Comparison of ENCODE assay signal across 9 cellular contexts in the genomic region with DNA sequence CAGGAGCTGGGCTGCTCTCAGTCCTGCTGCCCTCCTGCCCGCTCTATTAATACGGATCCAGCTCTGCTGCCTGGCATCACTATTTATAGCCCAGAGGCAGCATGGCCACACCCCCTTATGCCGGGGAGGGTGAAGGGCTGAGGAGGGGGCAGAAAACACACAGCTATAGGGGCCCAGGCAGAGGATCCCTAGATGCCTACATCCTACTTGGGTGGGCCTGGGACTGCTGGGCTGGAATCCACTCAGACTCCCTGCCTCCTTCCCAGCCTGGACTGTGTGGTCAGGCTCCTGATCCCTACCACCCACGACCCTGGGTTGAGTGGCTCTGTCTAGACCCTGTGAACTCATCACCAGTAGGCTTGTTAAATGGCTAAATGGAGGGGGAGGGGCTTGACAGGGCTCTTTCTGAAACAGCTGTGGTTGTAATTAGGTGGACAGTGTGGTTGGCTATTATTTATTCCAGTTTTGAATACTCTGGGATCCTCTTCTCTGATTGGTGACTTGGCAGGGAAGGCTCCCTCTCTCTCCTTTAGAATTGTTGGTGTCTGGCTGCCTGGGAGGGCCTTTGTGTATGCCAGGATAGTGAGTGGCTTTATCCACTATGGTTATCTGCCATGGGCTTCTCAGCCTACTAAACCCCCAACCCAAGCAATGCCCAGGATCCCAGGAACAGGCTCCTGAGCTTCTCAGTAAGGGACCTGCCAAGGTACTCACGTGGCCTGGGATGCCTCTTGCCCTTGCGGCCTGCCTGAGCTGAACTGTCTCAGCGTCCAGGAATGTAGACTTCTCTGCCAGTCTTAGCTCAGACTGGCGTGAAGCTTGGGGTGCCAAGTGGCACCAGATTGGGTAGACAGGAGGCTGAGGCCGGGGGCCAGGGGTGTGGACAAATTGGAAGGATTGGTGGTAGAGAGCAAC. TPM values are rescaled to one million over a fixed set of nuclear protein-coding genes. Genes with fewer than 3 reads are reported as not detected.
DNase-seq lines count a peak whose midpoint lies in the region; ATAC-seq and TF ChIP-seq lines count a peak whose summit lies in the region.
"Had no signal": no experiment of that assay in that cellular context is flagged by ENCODE, and none has a peak within 500 bp of the region (broad histone marks: within the 10 kb centered on the region; RNA-seq: fewer than 3 reads in every experiment).

No MANE protein-coding gene starts in this region.

- no peak overlapping the region for H3K18ac ChIP-seq in mesendoderm (ENCODE audit: low read length)

- no peak for ATAC-seq in CD8-positive, alpha-beta T cell
- ATAC-seq: left colon had no signal

- H3K9me3 Mint-ChIP-seq in activated CD4-positive, alpha-beta T cell treated with anti-CD3 and anti-CD28 coated beads, Interleukin-2, amount 10 ng/mL, durations not matched to agents 24 days and 14 days = no peaks in the 10 kb centered on the region
- no peaks in the 10 kb centered on the region for H3K9me3 Mint-ChIP-seq in CD8-positive, alpha-beta T cell

- no peak overlapping the region for H3K4me3 ChIP-seq in mesendoderm (ENCODE audit: low read length)
- H3K4me3 ChIP-seq in CD8-positive, alpha-beta T cell (ENCODE audit: low read depth, low read length) = no peak overlapping the region

- H3K4me1 Mint-ChIP-seq in activated CD4-positive, alpha-beta T cell treated with anti-CD3 and anti-CD28 coated beads, Interleukin-2, amount 10 ng/mL, durations not matched to agents 24 days and 14 days = peaks cover 4% of the 10 kb centered on the region
- peaks cover 9% of the 10 kb centered on the region for H3K4me1 Mint-ChIP-seq in CD8-positive, alpha-beta T cell (ENCODE audit: low read depth)

- peaks cover 22% of the 10 kb centered on the region for H3K27me3 Mint-ChIP-seq in activated CD4-positive, alpha-beta T cell treated with anti-CD3 and anti-CD28 coated beads, Interleukin-2, amount 10 ng/mL, durations not matched to agents 24 days and 14 days
- peaks cover 16% of the 10 kb centered on the region for H3K27me3 Mint-ChIP-seq in CD8-positive, alpha-beta T cell (ENCODE audit: low read depth)

- no peaks in the 10 kb centered on the region for H3K9me3 ChIP-seq in CD8-positive, alpha-beta T cell (ENCODE audit: low read length)

- no peak overlapping the region for H3K4me2 ChIP-seq in mesendoderm (ENCODE audit: low read length)

- H3K23ac ChIP-seq in mesendoderm (ENCODE audit: low read length) = no peak overlapping the region

- H2BK5ac ChIP-seq in mesendoderm (ENCODE audit: low read length) = no peak overlapping the region

- H4K8ac ChIP-seq in mesendoderm (ENCODE audit: low read depth, low read length) = no peak overlapping the region

- H3K27ac Mint-ChIP-seq in activated CD4-positive, alpha-beta T cell treated with anti-CD3 and anti-CD28 coated beads, Interleukin-2, amount 10 ng/mL, durations not matched to agents 24 days and 14 days = no peak overlapping the region
- H3K27ac Mint-ChIP-seq in CD8-positive, alpha-beta T cell = no peak overlapping the region

- H3K9ac ChIP-seq in mesendoderm (ENCODE audit: low read length) = no peak overlapping the region

- H3K79me2 ChIP-seq in mesendoderm (ENCODE audit: control insufficient read depth, insufficient read depth, low read length) = peaks cover 9% of the 10 kb centered on the region

- H3K27ac ChIP-seq in cingulate gyrus (ENCODE audit: low read depth, low read length) = peak overlapping the region; percentile 96
- H3K27ac ChIP-seq in mesendoderm (ENCODE audit: low read depth, low read length) = no peak overlapping the region
- H3K27ac ChIP-seq in CD8-positive, alpha-beta T cell (ENCODE audit: low read depth, low read length) = no peak overlapping the region

- no peaks in the 10 kb centered on the region for H3K36me3 Mint-ChIP-seq in activated CD4-positive, alpha-beta T cell treated with anti-CD3 and anti-CD28 coated beads, Interleukin-2, amount 10 ng/mL, durations not matched to agents 24 days and 14 days (ENCODE audit: low read depth)
- H3K36me3 Mint-ChIP-seq in CD8-positive, alpha-beta T cell = no peaks in the 10 kb centered on the region

- H4K5ac ChIP-seq in mesendoderm (ENCODE audit: low read length) = no peak overlapping the region

- peak overlapping the region; percentile 35 for H3K56ac ChIP-seq in mesendoderm (ENCODE audit: low read length)

- POLR2A ChIA-PET in CD8-positive, alpha-beta T cell (lab: Charles Lee) = no interaction called here

- H2BK15ac ChIP-seq in mesendoderm (replicated peaks; ENCODE audit: low read depth) = no peak overlapping the region

- TF ChIP-seq CTCF in CD8-positive, alpha-beta T cell (IDR thresholded peaks at IDR 0.05) = no peak

- no CpG with 5 or more reads among the region's 9 CpGs for WGBS in mesendoderm (ENCODE audit: extremely low coverage, insufficient coverage, low lambda C conversion rate)

- no peaks in the 10 kb centered on the region for H3K36me3 ChIP-seq in mesendoderm (ENCODE audit: control insufficient read depth, insufficient read depth, low read length)
- no peaks in the 10 kb centered on the region for H3K36me3 ChIP-seq in CD8-positive, alpha-beta T cell (ENCODE audit: insufficient read depth, low read length)

- no peak overlapping the region for H2BK120ac ChIP-seq in mesendoderm (ENCODE audit: low read depth, low read length)

- H2AK5ac ChIP-seq in mesendoderm (ENCODE audit: low read length) = no peak overlapping the region

- intact Hi-C loops in activated CD4-positive, alpha-beta T cell treated with anti-CD3 and anti-CD28 coated beads, Interleukin-2, amount 10 ng/mL, durations not matched to agents 24 days and 14 days (cut with micrococcal nuclease) = no loop called here
- intact Hi-C loops in CD8-positive, alpha-beta T cell (cut with DNase I, micrococcal nuclease) = no loop called here

- no peak overlapping the region for H3K4ac ChIP-seq in mesendoderm (ENCODE audit: low read depth, low read length)

- no peak overlapping the region for H3K4me3 Mint-ChIP-seq in activated CD4-positive, alpha-beta T cell treated with anti-CD3 and anti-CD28 coated beads, Interleukin-2, amount 10 ng/mL, durations not matched to agents 24 days and 14 days
- H3K4me3 Mint-ChIP-seq in CD8-positive, alpha-beta T cell = no peak overlapping the region

- H3K27me3 ChIP-seq in mesendoderm (ENCODE audit: insufficient read depth, low read length, poor library complexity) = no peaks in the 10 kb centered on the region
- H3K27me3 ChIP-seq in CD8-positive, alpha-beta T cell (ENCODE audit: insufficient read depth, low read length) = no peaks in the 10 kb centered on the region

- DNase-seq in DMS79 treated with DMSO at 0.1 percent for 48 hours (lab: John Stamatoyannopoulos, UW) (peak; percentile 93), NCI-H345 treated with DMSO at 0.1 percent for 48 hours (lab: John Stamatoyannopoulos, UW; ENCODE audit: unreplicated experiment) (peak; percentile 61), mesendoderm (no peak)
- no peak for DNase-seq in activated CD4-positive, alpha-beta T cell treated with anti-CD3 and anti-CD28 coated beads, Interleukin-2, amount 10 ng/mL, durations not matched to agents 24 days and 14 days
- DNase-seq in CD8-positive, alpha-beta T cell = no peak
- DNase-seq in activated CD4-positive, alpha-beta T cell treated with anti-CD3 and anti-CD28 coated beads, Interleukin-2, amount 50 U/mL, for 1 hour = no peak
- DNase-seq in central memory CD4-positive, alpha-beta T cell = no peak

- H3K4me1 ChIP-seq in mesendoderm (ENCODE audit: control insufficient read depth, low read depth, low read length) = peaks cover 12% of the 10 kb centered on the region
- H3K4me1 ChIP-seq in CD8-positive, alpha-beta T cell (ENCODE audit: insufficient read depth, low read length) = peaks cover 10% of the 10 kb centered on the region

- CTCF ChIA-PET in CD8-positive, alpha-beta T cell (lab: Charles Lee) = interaction anchor here (1.2 kb wide), 1 partner anchor 9 kb away, joined by 4 read pairs; no protein-coding TSS in a partner anchor

- peaks cover 8% of the 10 kb centered on the region for H3K79me1 ChIP-seq in mesendoderm (ENCODE audit: low read length)

RNA-seq across cellular contexts. Expression of gene PHLDB1, which starts 15.2 kb away (rescaled TPM):
- 35.1 TPM for polyA plus RNA-seq in mesendoderm (2013, experiment 1 of 2)
- polyA plus RNA-seq in mesendoderm (2013, experiment 2 of 2) = 34.9 TPM
- total RNA-seq in activated CD4-positive, alpha-beta T cell treated with anti-CD3 and anti-CD28 coated beads, Interleukin-2, amount 10 ng/mL, durations not matched to agents 24 days and 14 days = 1.3 and 1.7 TPM in 2 replicates
- 1 to 10 TPM; 4.3 to 5.9 TPM for total RNA-seq in CD8-positive, alpha-beta T cell

RNA-seq across cellular contexts. Expression of gene ARCN1, which starts 50.4 kb away (rescaled TPM):
- 171 TPM for polyA plus RNA-seq in mesendoderm (2013, experiment 1 of 2)
- polyA plus RNA-seq in mesendoderm (2013, experiment 2 of 2) = 167 TPM
- total RNA-seq in activated CD4-positive, alpha-beta T cell treated with anti-CD3 and anti-CD28 coated beads, Interleukin-2, amount 10 ng/mL, durations not matched to agents 24 days and 14 days = 147 and 150 TPM in 2 replicates
- 10 to 100 TPM; 77.8 to 81.2 TPM for total RNA-seq in CD8-positive, alpha-beta T cell

RNA-seq across cellular contexts. Expression of gene TREH, which starts 56.8 kb away (rescaled TPM):
- not detected for polyA plus RNA-seq in mesendoderm (2013, experiment 1 of 2)
- polyA plus RNA-seq in mesendoderm (2013, experiment 2 of 2) = not detected
- not detected in 2 replicates for total RNA-seq in activated CD4-positive, alpha-beta T cell treated with anti-CD3 and anti-CD28 coated beads, Interleukin-2, amount 10 ng/mL, durations not matched to agents 24 days and 14 days
- total RNA-seq in CD8-positive, alpha-beta T cell = not detected

RNA-seq across cellular contexts. Expression of gene IFT46, which starts 56.9 kb away (rescaled TPM):
- 16.5 TPM for polyA plus RNA-seq in mesendoderm (2013, experiment 1 of 2)
- polyA plus RNA-seq in mesendoderm (2013, experiment 2 of 2) = 15.3 TPM
- total RNA-seq in activated CD4-positive, alpha-beta T cell treated with anti-CD3 and anti-CD28 coated beads, Interleukin-2, amount 10 ng/mL, durations not matched to agents 24 days and 14 days = 17.6 and 19.1 TPM in 2 replicates
- 1 to 10 TPM; 4.8 to 5.6 TPM for total RNA-seq in CD8-positive, alpha-beta T cell

Comparison
In these comparisons a context has a peak if more than half of its experiments do, and no peak if none do; other contexts are left out.
1. DNase-seq: peak in DMS79 treated with DMSO at 0.1 percent for 48 hours (single experiment) and NCI-H345 treated with DMSO at 0.1 percent for 48 hours (single experiment); none in mesendoderm (single experiment), activated CD4-positive, alpha-beta T cell treated with anti-CD3 and anti-CD28 coated beads, Interleukin-2, amount 10 ng/mL, durations not matched to agents 24 days and 14 days (single experiment), CD8-positive, alpha-beta T cell (0 of 7), activated CD4-positive, alpha-beta T cell treated with anti-CD3 and anti-CD28 coated beads, Interleukin-2, amount 50 U/mL, for 1 hour (single experiment) and central memory CD4-positive, alpha-beta T cell (single experiment).